In genomic region chr13:113449693-113450347, GRCh38 we compare ENCODE assay signal across 9 cellular contexts. TPM values are rescaled to one million over a fixed set of nuclear protein-coding genes. Genes with fewer than 3 reads are reported as not detected.
DNase-seq lines count a peak whose midpoint lies in the region; ATAC-seq and TF ChIP-seq lines count a peak whose summit lies in the region.
"Had no signal": no experiment of that assay in that cellular context is flagged by ENCODE, and none has a peak within 500 bp of the region (broad histone marks: within the 10 kb centered on the region; RNA-seq: fewer than 3 reads in every experiment).

No MANE protein-coding gene starts in this region.

- H3K36me3 Mint-ChIP-seq in activated CD4-positive, alpha-beta T cell treated with anti-CD3 and anti-CD28 coated beads, Interleukin-2, amount 10 ng/mL, durations not matched to agents 24 days and 14 days (ENCODE audit: low read depth): peaks cover 2% of the 10 kb centered on the region
- peaks cover 6% of the 10 kb centered on the region for H3K36me3 Mint-ChIP-seq in stimulated activated effector memory CD8-positive, alpha-beta T cell treated with anti-CD3 and anti-CD28 coated beads, Interleukin-12 subunit alpha, Interleukin-12 subunit beta, amount 100 ng/mL, for 72 hours

- H3K4me3 Mint-ChIP-seq in activated CD4-positive, alpha-beta T cell treated with anti-CD3 and anti-CD28 coated beads, Interleukin-2, amount 10 ng/mL, durations not matched to agents 24 days and 14 days: peak overlapping the region; percentile 37
- H3K4me3 Mint-ChIP-seq in stimulated activated effector memory CD8-positive, alpha-beta T cell treated with anti-CD3 and anti-CD28 coated beads, Interleukin-12 subunit alpha, Interleukin-12 subunit beta, amount 100 ng/mL, for 72 hours: peak overlapping the region; percentile 58

- no peak for DNase-seq in activated CD4-positive, alpha-beta T cell treated with anti-CD3 and anti-CD28 coated beads, Interleukin-2, amount 10 ng/mL, durations not matched to agents 24 days and 14 days
- DNase-seq in activated CD4-positive, alpha-beta T cell treated with anti-CD3 and anti-CD28 coated beads for 1 hour: no peak
- DNase-seq in foreskin keratinocyte (no peak), NCI-H2029 treated with DMSO at 0.1 percent for 48 hours (lab: John Stamatoyannopoulos, UW) (no peak)
- no peak for DNase-seq in stimulated activated effector memory CD8-positive, alpha-beta T cell treated with anti-CD3 and anti-CD28 coated beads, Interleukin-12 subunit alpha, Interleukin-12 subunit beta, amount 100 ng/mL, for 72 hours (ENCODE audit: low spot score in 2 of 2)

- H3K9me3 Mint-ChIP-seq in activated CD4-positive, alpha-beta T cell treated with anti-CD3 and anti-CD28 coated beads, Interleukin-2, amount 10 ng/mL, durations not matched to agents 24 days and 14 days: peaks cover 3% of the 10 kb centered on the region
- no peaks in the 10 kb centered on the region for H3K9me3 Mint-ChIP-seq in stimulated activated effector memory CD8-positive, alpha-beta T cell treated with anti-CD3 and anti-CD28 coated beads, Interleukin-12 subunit alpha, Interleukin-12 subunit beta, amount 100 ng/mL, for 72 hours

- no peaks in the 10 kb centered on the region for H3K27me3 ChIP-seq in foreskin keratinocyte

- TF ChIP-seq CTCF in VCaP (conservative IDR thresholded peaks at IDR 0.05) (no peak), foreskin keratinocyte (conservative IDR thresholded peaks at IDR 0.05) (no peak)

- H3K27ac Mint-ChIP-seq in activated CD4-positive, alpha-beta T cell treated with anti-CD3 and anti-CD28 coated beads, Interleukin-2, amount 10 ng/mL, durations not matched to agents 24 days and 14 days: no peak overlapping the region
- peak overlapping the region; percentile 48 for H3K27ac Mint-ChIP-seq in stimulated activated effector memory CD8-positive, alpha-beta T cell treated with anti-CD3 and anti-CD28 coated beads, Interleukin-12 subunit alpha, Interleukin-12 subunit beta, amount 100 ng/mL, for 72 hours

- no peaks in the 10 kb centered on the region for H3K4me1 Mint-ChIP-seq in activated CD4-positive, alpha-beta T cell treated with anti-CD3 and anti-CD28 coated beads, Interleukin-2, amount 10 ng/mL, durations not matched to agents 24 days and 14 days
- H3K4me1 Mint-ChIP-seq in stimulated activated effector memory CD8-positive, alpha-beta T cell treated with anti-CD3 and anti-CD28 coated beads, Interleukin-12 subunit alpha, Interleukin-12 subunit beta, amount 100 ng/mL, for 72 hours: no peaks in the 10 kb centered on the region

- H3K27me3 Mint-ChIP-seq in activated CD4-positive, alpha-beta T cell treated with anti-CD3 and anti-CD28 coated beads, Interleukin-2, amount 10 ng/mL, durations not matched to agents 24 days and 14 days: no peaks in the 10 kb centered on the region

- peak overlapping the region; percentile 52; the same call in 1 of the 2 replicates for H3K27ac ChIP-seq in VCaP
- H3K27ac ChIP-seq in foreskin keratinocyte: peak overlapping the region; percentile 14

- no peak for ATAC-seq in foreskin keratinocyte
- no peak for ATAC-seq in stimulated activated effector memory CD8-positive, alpha-beta T cell treated with anti-CD3 and anti-CD28 coated beads, Interleukin-12 subunit alpha, Interleukin-12 subunit beta, amount 100 ng/mL, for 72 hours
- no peak for ATAC-seq in GM21381 (IDR thresholded peaks at IDR 0.05; ENCODE audit: unreplicated experiment)
- no peak for ATAC-seq in GM18861 (IDR thresholded peaks at IDR 0.05; ENCODE audit: unreplicated experiment)

- intact Hi-C loops in activated CD4-positive, alpha-beta T cell treated with anti-CD3 and anti-CD28 coated beads, Interleukin-2, amount 10 ng/mL, durations not matched to agents 24 days and 14 days (cut with micrococcal nuclease): no loop called here

- no peaks in the 10 kb centered on the region for H3K4me1 ChIP-seq in foreskin keratinocyte

RNA-seq across cellular contexts. Expression of gene ADPRHL1, which starts 3.5 kb away (rescaled TPM):
- 0.62 and 0.86 TPM in 2 replicates for total RNA-seq in activated CD4-positive, alpha-beta T cell treated with anti-CD3 and anti-CD28 coated beads, Interleukin-2, amount 10 ng/mL, durations not matched to agents 24 days and 14 days
- total RNA-seq in foreskin keratinocyte: 0.74 and 1.0 TPM in 2 replicates
- polyA plus RNA-seq in foreskin keratinocyte: 0.52 and 0.72 TPM in 2 replicates
- total RNA-seq: RPMI7951 had no signal

RNA-seq across cellular contexts. Expression of gene DCUN1D2, which starts 40.7 kb away (rescaled TPM):
- total RNA-seq in activated CD4-positive, alpha-beta T cell treated with anti-CD3 and anti-CD28 coated beads, Interleukin-2, amount 10 ng/mL, durations not matched to agents 24 days and 14 days: 21.4 and 29.9 TPM in 2 replicates
- total RNA-seq in foreskin keratinocyte: 5.4 and 6.4 TPM in 2 replicates
- polyA plus RNA-seq in foreskin keratinocyte: 3.8 and 4.0 TPM in 2 replicates
